Comparison of ENCODE assay signal across 8 cellular contexts in genomic region chr1:67647036-67647798, GRCh38. TPM values are rescaled to one million over a fixed set of nuclear protein-coding genes. Genes with fewer than 3 reads are reported as not detected.
DNase-seq lines count a peak whose midpoint lies in the region; ATAC-seq and TF ChIP-seq lines count a peak whose summit lies in the region.

No MANE protein-coding gene starts in this region.

- 52 to 56% (median 55%) methylated on average over 7 of the region's 7 CpGs for WGBS in adrenal gland, 4 donors
- WGBS in spleen, 5 donors: 60 to 70% (median 64%) methylated on average over 7 of the region's 7 CpGs

- no peak overlapping the region for H3K4me3 Mint-ChIP-seq in mesothelial cell of epicardium

- H3K36me3 ChIP-seq in adrenal gland (replicated peaks in 1 of 2) (no peaks in the 10 kb centered on the region), spleen (no peaks in the 10 kb centered on the region)

- H3K27ac ChIP-seq in adrenal gland: peak overlapping the region in 2 of 5 donors; percentile 35 to 56
- H3K27ac ChIP-seq in spleen: no peak overlapping the region

- H3K4me1 ChIP-seq in adrenal gland (replicated peaks in 1 of 2) (peaks cover 14 to 25% of the 10 kb centered on the region in 2 donors), spleen (peaks cover 6 to 16% (median 12%) of the 10 kb centered on the region in 6 donors)

- no peaks in the 10 kb centered on the region for H3K9me3 Mint-ChIP-seq in mesothelial cell of epicardium

- TF ChIP-seq POLR2A in adrenal gland (IDR thresholded peaks at IDR 0.05) (no peak), spleen (IDR thresholded peaks at IDR 0.05) (no peak)

- ATAC-seq in Right ventricle myocardium inferior: peak; percentile 64

- intact Hi-C loops in Right ventricle myocardium inferior (cut with DNase I) (loop anchor here (5.0 kb wide), 2 partner anchors 40 to 85 kb away; partner anchors contain the start of gene GADD45A), cardiac septum (cut with DNase I) (loop anchor here (5.0 kb wide), 1 partner anchor 35 kb away; no protein-coding TSS in a partner anchor), adrenal gland (cut with DNase I) (no loop called here), spleen (cut with DNase I; ENCODE audit: low total_unique reads) (no loop called here)

- no peaks in the 10 kb centered on the region for H3K27me3 Mint-ChIP-seq in mesothelial cell of epicardium (ENCODE audit: low read depth)

- no peaks in the 10 kb centered on the region for H3K4me1 Mint-ChIP-seq in mesothelial cell of epicardium

- H3K27ac Mint-ChIP-seq in mesothelial cell of epicardium: no peak overlapping the region

- TF ChIP-seq CTCF in adrenal gland (IDR thresholded peaks at IDR 0.05): no peak
- no peak for TF ChIP-seq CTCF in spleen (IDR thresholded peaks at IDR 0.05 in 8 of 11, conservative IDR thresholded peaks at IDR 0.05 in 3 of 11)
- no peak for TF ChIP-seq CTCF in mesothelial cell of epicardium (IDR thresholded peaks at IDR 0.05; ENCODE audit: unreplicated experiment)

- H3K9me3 ChIP-seq in adrenal gland (replicated peaks in 1 of 3) (no peaks in the 10 kb centered on the region), spleen (no peaks in the 10 kb centered on the region)

- no peaks in the 10 kb centered on the region for H3K36me3 Mint-ChIP-seq in mesothelial cell of epicardium

- H3K4me3 ChIP-seq in adrenal gland (no peak overlapping the region), spleen (no peak overlapping the region)

- DNase-seq in Right ventricle myocardium inferior (ENCODE audit: missing footprints) (no peak), cardiac septum (ENCODE audit: low spot score) (no peak), adrenal gland (peak; percentile 38 to 77 (median 66)), kidney glomerular epithelial cell (lab: John Stamatoyannopoulos, UW) (peak; percentile 31), NCI-H2107 treated with DMSO at 0.1 percent for 48 hours (lab: John Stamatoyannopoulos, UW; ENCODE audit: unreplicated experiment) (no peak), cortex of kidney (lab: John Stamatoyannopoulos, UW) (no peak), spleen (no peak), mesothelial cell of epicardium (ENCODE audit: low spot score in 2 of 2, unreplicated experiment in 2 of 2) (no peak)

- H3K27me3 ChIP-seq in adrenal gland (no peaks in the 10 kb centered on the region), spleen (replicated peaks in 1 of 7) (no peaks in the 10 kb centered on the region)

RNA-seq across cellular contexts. Expression of gene GADD45A, which starts 37.8 kb away (rescaled TPM):
- 53.8 TPM for total RNA-seq in Right ventricle myocardium inferior
- 94.9 TPM for total RNA-seq in cardiac septum
- 10 to 100 TPM in 5 of 8 donors, 1 to 10 TPM in 3; 5.3 to 26.9 (median 11.5) TPM for total RNA-seq in adrenal gland
- polyA plus RNA-seq in adrenal gland: 10 to 100 TPM in 2 of 3 donors, 1 to 10 TPM in 1; 9.2 to 20.9 (median 19.6) TPM
- total RNA-seq in spleen: 10 to 100 TPM; 19.7 to 63.7 (median 31.7) TPM
- 10 to 100 TPM; 17.5 to 19.9 (median 18.9) TPM for polyA plus RNA-seq in spleen
- total RNA-seq in mesothelial cell of epicardium: 74.2 to 80.2 TPM (median 77.7 TPM) in 3 replicates

Comparison
In these comparisons a context has a peak if more than half of its experiments do, and no peak if none do; other contexts are left out.
1. DNase-seq: peak in adrenal gland (7 of 7) and kidney glomerular epithelial cell (single experiment); none in Right ventricle myocardium inferior (single experiment), cardiac septum (single experiment), NCI-H2107 treated with DMSO at 0.1 percent for 48 hours (single experiment), cortex of kidney (single experiment), spleen (single experiment) and mesothelial cell of epicardium (0 of 2).
2. intact Hi-C loops: an anchor here in Right ventricle myocardium inferior (5.0 kb wide) and cardiac septum (5.0 kb wide); none called in adrenal gland and spleen.